1 cellular context compared by ENCODE assay signal in the genomic region with DNA sequence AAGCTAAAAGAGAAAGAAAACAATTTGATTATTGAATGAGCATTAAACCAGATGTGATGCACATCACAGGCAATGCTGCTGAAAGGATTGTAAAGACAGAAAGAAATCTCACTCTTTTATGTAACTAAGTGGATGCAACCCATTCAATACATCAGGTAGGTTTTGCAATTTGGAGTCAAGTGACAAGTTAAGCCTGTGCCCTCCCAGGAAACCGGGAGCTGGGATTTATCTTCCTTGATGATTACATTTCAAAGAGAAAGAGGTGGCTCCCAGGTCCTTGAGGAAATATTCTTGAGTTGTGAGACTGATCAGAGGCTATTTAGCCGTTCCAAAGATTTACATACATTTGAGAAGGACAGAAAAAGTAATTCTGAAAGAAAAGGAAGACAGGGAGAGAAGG.
TF ChIP-seq lines count a peak whose summit lies in the region.

No MANE protein-coding gene starts in this region.

TF ChIP-seq in WTC11, 78 proteins besides CTCF, POLR2A, EP300 and RAD21 (continued from another document):
- TF ChIP-seq MYBL2 (CRISPR knock-in tag; IDR thresholded peaks at IDR 0.05) (no peak), ESRRA (CRISPR knock-in tag; IDR thresholded peaks at IDR 0.05; ENCODE audit: borderline replicate concordance) (no peak), ZNF219 (CRISPR knock-in tag; IDR thresholded peaks at IDR 0.05; ENCODE audit: borderline replicate concordance) (no peak)
TF ChIP-seq in WTC11: peak in this region for 0.
